In the genomic region with DNA sequence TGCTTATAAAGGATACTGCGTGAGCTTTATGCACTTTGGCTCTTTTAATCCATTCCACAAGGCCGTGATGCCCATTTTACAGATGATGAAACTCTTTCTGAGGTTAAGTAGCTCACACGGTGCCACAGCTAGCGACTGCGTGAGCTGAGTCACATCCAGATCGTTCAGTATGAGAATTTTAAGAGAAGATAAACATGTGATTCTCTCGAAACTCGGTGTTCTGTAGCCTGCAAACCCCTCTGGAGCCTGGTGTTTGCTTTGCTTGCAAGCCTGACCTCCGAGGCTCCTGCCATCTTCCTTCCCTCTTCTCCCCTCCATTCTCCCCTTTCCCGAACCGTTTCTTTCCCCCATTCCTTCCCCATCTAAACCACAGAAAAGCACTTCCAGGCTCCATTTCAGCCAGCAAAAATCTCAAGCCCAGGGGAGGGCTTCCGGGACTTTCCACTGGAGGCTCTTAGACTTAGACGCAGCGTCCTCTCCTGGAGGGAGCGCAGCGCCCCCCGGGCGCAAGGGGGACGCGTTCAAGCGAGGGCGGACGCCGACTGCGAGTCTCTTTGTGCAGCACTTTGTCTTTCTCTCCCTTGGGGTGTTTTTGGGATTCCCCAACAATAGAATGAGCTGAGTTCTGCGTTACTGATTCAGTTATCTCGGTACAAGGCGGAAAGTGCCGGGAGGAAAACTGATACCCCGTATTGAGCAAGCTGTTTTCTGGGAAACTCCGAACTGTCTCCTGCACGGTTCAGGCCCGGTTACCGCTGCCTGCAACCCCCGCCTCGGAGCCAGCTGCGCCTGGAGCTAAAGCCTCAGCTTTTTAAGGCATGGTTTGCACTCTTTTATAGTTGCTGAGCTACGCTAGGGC, we compare ENCODE assay signal across 8 cellular contexts. TPM values are rescaled to one million over a fixed set of nuclear protein-coding genes. Genes with fewer than 3 reads are reported as not detected.
A peak's percentile ranks its signal among the peaks of the same experiment; 100 is the strongest.
DNase-seq lines count a peak whose midpoint lies in the region; ATAC-seq and TF ChIP-seq lines count a peak whose summit lies in the region.

No MANE protein-coding gene starts in this region.

- H3K27me3 Mint-ChIP-seq in CD14-positive monocyte (ENCODE audit: low read depth in 3 of 3): peaks cover 47 to 56% (median 51%) of the 10 kb centered on the region in 3 donors
- peaks cover 44% of the 10 kb centered on the region for H3K27me3 Mint-ChIP-seq in activated T-cell treated with anti-CD3 and anti-CD28 coated beads, Interleukin-2, amount 50 U/mL, for 4 hours (ENCODE audit: low read depth)

- peaks cover 14% of the 10 kb centered on the region for H3K4me1 Mint-ChIP-seq in CD14-positive monocyte
- H3K4me1 Mint-ChIP-seq in activated T-cell treated with anti-CD3 and anti-CD28 coated beads, Interleukin-2, amount 50 U/mL, for 4 hours (ENCODE audit: low read depth): peaks cover 10% of the 10 kb centered on the region

- ATAC-seq in GM18867 (IDR thresholded peaks at IDR 0.05; ENCODE audit: unreplicated experiment) (peak; percentile 70), HG03045 (IDR thresholded peaks at IDR 0.05; ENCODE audit: unreplicated experiment) (peak; percentile 79), left ventricle myocardium superior (peak; percentile 94), GM19324 (IDR thresholded peaks at IDR 0.05; ENCODE audit: low FRiP score, unreplicated experiment) (no peak)
- peak; percentile 72 to 81 for ATAC-seq in activated T-cell treated with anti-CD3 and anti-CD28 coated beads, Interleukin-2, amount 50 U/mL, for 4 hours

- no peak overlapping the region for H3K27ac Mint-ChIP-seq in CD14-positive monocyte

- intact Hi-C loops in CD14-positive monocyte (cut with micrococcal nuclease) (no loop called here), left ventricle myocardium superior (cut with micrococcal nuclease) (no loop called here)

- peak overlapping the region; percentile 69 to 91 for H3K4me3 Mint-ChIP-seq in CD14-positive monocyte
- peak overlapping the region; percentile 68 for H3K4me3 Mint-ChIP-seq in activated T-cell treated with anti-CD3 and anti-CD28 coated beads, Interleukin-2, amount 50 U/mL, for 4 hours

- H3K4me3 ChIP-seq in skeletal muscle cell (ENCODE audit: low read depth, low read length): peak overlapping the region; percentile 33

- peaks cover 0 to 11% (median 6%) of the 10 kb centered on the region in 7 donors for H3K9me3 Mint-ChIP-seq in CD14-positive monocyte
- no peaks in the 10 kb centered on the region for H3K9me3 Mint-ChIP-seq in activated T-cell treated with anti-CD3 and anti-CD28 coated beads, Interleukin-2, amount 50 U/mL, for 4 hours

- peaks cover 3 to 8% of the 10 kb centered on the region in 2 donors for H3K36me3 Mint-ChIP-seq in CD14-positive monocyte
- H3K36me3 Mint-ChIP-seq in activated T-cell treated with anti-CD3 and anti-CD28 coated beads, Interleukin-2, amount 50 U/mL, for 4 hours (ENCODE audit: insufficient read depth): no peaks in the 10 kb centered on the region

- no peak for DNase-seq in CD14-positive monocyte (ENCODE audit: low spot score)
- no peak for DNase-seq in activated T-cell treated with anti-CD3 and anti-CD28 coated beads, Interleukin-2, amount 50 U/mL, for 4 hours
- peak; percentile 53 for DNase-seq in left ventricle myocardium superior
- DNase-seq in skeletal muscle cell (ENCODE audit: low read depth): no peak
- DNase-seq in NCI-H146 treated with DMSO at 0.1 percent for 48 hours (lab: John Stamatoyannopoulos, UW; ENCODE audit: unreplicated experiment): no peak

- no peak for TF ChIP-seq CTCF in CD14-positive monocyte (IDR thresholded peaks at IDR 0.05)

RNA-seq across cellular contexts. Expression of a gene that starts 38.0 kb away (rescaled TPM):
- polyA plus RNA-seq in CD14-positive monocyte: 100 to 1,000 TPM; 162 to 250 TPM
- total RNA-seq in activated T-cell treated with anti-CD3 and anti-CD28 coated beads, Interleukin-2, amount 50 U/mL, for 4 hours: 10 to 100 TPM in 2 of 3 donors, 1 to 10 TPM in 1; 6.3 to 13.9 (median 11.4) TPM
- 16.9 TPM for total RNA-seq in left ventricle myocardium superior
